Comparison of ENCODE assay signal across 17 cellular contexts in genomic region chr21:18153063-18153462, GRCh38.
A peak's percentile ranks its signal among the peaks of the same experiment; 100 is the strongest.
DNase-seq lines count a peak whose midpoint lies in the region; ATAC-seq, FAIRE-seq and TF ChIP-seq lines count a peak whose summit lies in the region.
"Had no signal": no experiment of that assay in that cellular context is flagged by ENCODE, and none has a peak within 500 bp of the region (broad histone marks: within the 10 kb centered on the region; RNA-seq: fewer than 3 reads in every experiment).

No MANE protein-coding gene starts in this region.

- in situ Hi-C loops in HepG2 (cut with HindIII; ENCODE audit: extremely low pct_ligation_motif_present, low pct_unique_long_range_greater_than_20kb): no loop called here

- CTCF ChIA-PET in HepG2 (lab: Yijun Ruan, JAX; ENCODE audit: low intra/inter-chr PET ratio, low total read pairs): no interaction called here
- CTCF ChIA-PET in endothelial cell of umbilical vein (lab: Charles Lee): interaction anchor here (0.9 to 1.0 kb wide), 2 partner anchors 11 to 112 kb away, joined by 4 to 6 read pairs; no protein-coding TSS in a partner anchor

- H3K4me1 ChIP-seq in right lobe of liver: no peaks in the 10 kb centered on the region
- no peaks in the 10 kb centered on the region for H3K4me1 ChIP-seq in HepG2 (ENCODE audit: insufficient read depth, low read length)
- H3K4me1 ChIP-seq in endothelial cell of umbilical vein (ENCODE audit: control insufficient read depth, extremely low read depth, insufficient read depth, low read length): peaks cover 30% of the 10 kb centered on the region
- H3K4me1 ChIP-seq in uterus: no peaks in the 10 kb centered on the region
- H3K4me1 ChIP-seq: Caco-2 had no signal

- TF ChIP-seq CTCF in right lobe of liver (IDR thresholded peaks at IDR 0.05) (no peak), HepG2 (CRISPR knock-in tag; IDR thresholded peaks at IDR 0.05) (no peak), endothelial cell of umbilical vein (IDR thresholded peaks at IDR 0.05; ENCODE audit: extremely low read depth in 1 of 2, insufficient read depth in 1 of 2, low read depth in 1 of 2, low read length in 2 of 2) (no peak), uterus (IDR thresholded peaks at IDR 0.05) (no peak), GM10266 (IDR thresholded peaks at IDR 0.05; ENCODE audit: control insufficient read depth, insufficient read depth, low read depth, missing control alignments) (no peak)

- no peak for TF ChIP-seq RAD21 in HepG2 (CRISPR knock-in tag; IDR thresholded peaks at IDR 0.05)

- ATAC-seq in right lobe of liver (peak; percentile 28 to 57 (median 35)), HepG2 (no peak)

- H3K9me3 ChIP-seq in right lobe of liver: no peaks in the 10 kb centered on the region
- H3K9me3 ChIP-seq in HepG2 (ENCODE audit: low read length): no peaks in the 10 kb centered on the region
- H3K9me3 ChIP-seq in endothelial cell of umbilical vein (replicated peaks; ENCODE audit: control insufficient read depth, insufficient read depth, low read length): no peaks in the 10 kb centered on the region
- no peaks in the 10 kb centered on the region for H3K9me3 ChIP-seq in uterus
- H3K9me3 ChIP-seq: Caco-2 had no signal

- no peak overlapping the region for H3K4me2 ChIP-seq in HepG2 (ENCODE audit: low read depth, low read length)
- H3K4me2 ChIP-seq in endothelial cell of umbilical vein (ENCODE audit: insufficient read depth, low read length): no peak overlapping the region

- BruUV-seq in HepG2 (replicated peaks; lab: Mats Ljungman, UMichigan) (no TSS peak), endothelial cell of umbilical vein (replicated peaks; lab: Mats Ljungman, UMichigan) (no TSS peak)

- intact Hi-C loops in right lobe of liver (cut with DNase I) (no loop called here), HepG2 (cut with micrococcal nuclease; ENCODE audit: unreplicated experiment) (no loop called here), endothelial cell of umbilical vein (cut with micrococcal nuclease) (no loop called here), uterus (cut with DNase I; ENCODE audit: low total_unique reads) (no loop called here)

- no peak overlapping the region for H2AFZ ChIP-seq in HepG2 (ENCODE audit: low read length)
- H2AFZ ChIP-seq in endothelial cell of umbilical vein (ENCODE audit: low read depth, low read length): no peak overlapping the region

- H4K20me1 ChIP-seq in HepG2 (ENCODE audit: insufficient read depth, low read length) (no peaks in the 10 kb centered on the region), endothelial cell of umbilical vein (replicated peaks; ENCODE audit: control insufficient read depth, extremely low read depth, insufficient read depth, low read length) (no peaks in the 10 kb centered on the region)

- no peaks in the 10 kb centered on the region for H3K27me3 ChIP-seq in right lobe of liver
- H3K27me3 ChIP-seq in HepG2 (ENCODE audit: control insufficient read depth in 1 of 2, insufficient read depth in 2 of 2, low read length in 2 of 2): no peaks in the 10 kb centered on the region
- H3K27me3 ChIP-seq in endothelial cell of umbilical vein (ENCODE audit: control insufficient read depth in 2 of 2, insufficient read depth in 2 of 2, low read length in 2 of 2): no peaks in the 10 kb centered on the region
- no peaks in the 10 kb centered on the region for H3K27me3 ChIP-seq in uterus

- 46% methylated on average over 2 of the region's 2 CpGs for WGBS in right lobe of liver (ENCODE audit: insufficient coverage, low coverage, low lambda C conversion rate, missing lambda C conversion rate)
- WGBS in HepG2 (ENCODE audit: low lambda C conversion rate): 0% methylated on average over 2 of the region's 2 CpGs

- H3K36me3 ChIP-seq in right lobe of liver (no peaks in the 10 kb centered on the region), HepG2 (replicated peaks in 1 of 2; ENCODE audit: control insufficient read depth in 1 of 2, insufficient read depth in 2 of 2, low read length in 2 of 2) (no peaks in the 10 kb centered on the region), endothelial cell of umbilical vein (ENCODE audit: control insufficient read depth in 2 of 2, extremely low read depth in 1 of 2, insufficient read depth in 2 of 2, low read length in 2 of 2) (no peaks in the 10 kb centered on the region), uterus (no peaks in the 10 kb centered on the region)

- POLR2A ChIA-PET in HepG2 (lab: Yijun Ruan, JAX) (no interaction called here), endothelial cell of umbilical vein (lab: Charles Lee) (no interaction called here)

- TF ChIP-seq POLR2A in right lobe of liver (IDR thresholded peaks at IDR 0.05): no peak
- no peak for TF ChIP-seq POLR2A in HepG2 (IDR thresholded peaks at IDR 0.05; ENCODE audit: insufficient read depth in 1 of 2, low read depth in 2 of 2, low read length in 2 of 2)
- TF ChIP-seq POLR2A in endothelial cell of umbilical vein (IDR thresholded peaks at IDR 0.05; ENCODE audit: low read depth, low read length): no peak
- TF ChIP-seq POLR2A in uterus (IDR thresholded peaks at IDR 0.05): no peak

- no peak for DNase-seq in right lobe of liver
- DNase-seq in HepG2 (ENCODE audit: low spot score): no peak
- peak; percentile 25 for DNase-seq in RPMI7951 (ENCODE audit: low read depth)
- DNase-seq in endothelial cell of umbilical vein (ENCODE audit: low read depth, low spot score): peak; percentile 20
- DNase-seq in activated CD8-positive, alpha-beta memory T cell treated with anti-CD3 and anti-CD28 coated beads for 24 hours: no peak
- no peak for DNase-seq in uterus
- no peak for DNase-seq in GM10266 (ENCODE audit: extremely low spot score)
- DNase-seq: AML-193, Caco-2, DMS53, H7, NCI-H146, NCI-H2081, NCI-H510A treated with DMSO at 0.1 percent for 48 hours, SHP77 treated with DMSO at 0.1 percent for 48 hours had no signal

- H3K9me1 ChIP-seq in endothelial cell of umbilical vein (replicated peaks; ENCODE audit: control insufficient read depth, extremely low read depth, insufficient read depth, low read length): no peaks in the 10 kb centered on the region

- H3K9ac ChIP-seq in HepG2 (ENCODE audit: insufficient read depth, low read depth, low read length) (no peak overlapping the region), endothelial cell of umbilical vein (replicated peaks; ENCODE audit: extremely low read depth, insufficient read depth, low read length) (no peak overlapping the region)

- no peak overlapping the region for H3K4me3 ChIP-seq in right lobe of liver
- no peak overlapping the region for H3K4me3 ChIP-seq in HepG2 (replicated peaks in 1 of 3; ENCODE audit: insufficient read depth in 1 of 3, low read depth in 2 of 3, low read length in 3 of 3)
- H3K4me3 ChIP-seq in endothelial cell of umbilical vein (replicated peaks in 1 of 3; ENCODE audit: insufficient read depth in 1 of 3, low read depth in 1 of 3, low read length in 3 of 3): no peak overlapping the region
- H3K4me3 ChIP-seq in uterus: no peak overlapping the region

- FAIRE-seq in HepG2 (lab: Jason Lieb, UNC): no peak
- FAIRE-seq in endothelial cell of umbilical vein (lab: Jason Lieb, UNC): peak; percentile 63
- FAIRE-seq: GM19239, RCC 7860 had no signal

- H3K27ac ChIP-seq in right lobe of liver (no peak overlapping the region), HepG2 (ENCODE audit: extremely low read length, insufficient read depth, low read length) (no peak overlapping the region), endothelial cell of umbilical vein (ENCODE audit: insufficient read depth, low read depth, low read length) (no peak overlapping the region), uterus (no peak overlapping the region)

- no peaks in the 10 kb centered on the region for H3K79me2 ChIP-seq in HepG2 (ENCODE audit: insufficient read depth, low read length)
- H3K79me2 ChIP-seq in endothelial cell of umbilical vein (ENCODE audit: control insufficient read depth, insufficient read depth, low read length): no peaks in the 10 kb centered on the region

- dilution Hi-C loops in endothelial cell of umbilical vein (cut with MboI; ENCODE audit: extremely low pct_ligation_motif_present, low sequenced_read_pairs): no loop called here

- TF ChIP-seq EP300 in HepG2 (IDR thresholded peaks at IDR 0.05; ENCODE audit: low read depth in 2 of 2, low read length in 2 of 2): no peak
- TF ChIP-seq EP300 in HepG2 (CRISPR knock-in tag; IDR thresholded peaks at IDR 0.05; ENCODE audit: borderline replicate concordance): no peak

TF ChIP-seq in HepG2, 621 proteins besides CTCF, POLR2A, EP300 and RAD21 (continues in another document):
- TF ChIP-seq ZNF678 (CRISPR knock-in tag; IDR thresholded peaks at IDR 0.05) (no peak), ELF4 (CRISPR knock-in tag; IDR thresholded peaks at IDR 0.05; ENCODE audit: borderline replicate concordance) (no peak), ZNF724P (CRISPR knock-in tag; IDR thresholded peaks at IDR 0.05; ENCODE audit: borderline replicate concordance) (no peak), LBX2 (CRISPR knock-in tag; IDR thresholded peaks at IDR 0.05; ENCODE audit: borderline replicate concordance) (no peak), NFRKB (IDR thresholded peaks at IDR 0.05) (no peak), KLF11 (CRISPR knock-in tag; IDR thresholded peaks at IDR 0.05) (no peak)

TF ChIP-seq in endothelial cell of umbilical vein, 7 proteins besides CTCF, POLR2A, EP300 and RAD21:
- TF ChIP-seq FOS (IDR thresholded peaks at IDR 0.05; ENCODE audit: borderline replicate concordance, insufficient read depth, low read length) (no peak), JUN (IDR thresholded peaks at IDR 0.05; ENCODE audit: borderline replicate concordance, insufficient read depth, insufficient read length, low read depth) (peak; percentile 34)

Comparison
In these comparisons a context has a peak if more than half of its experiments do, and no peak if none do; other contexts are left out.
1. DNase-seq: peak in RPMI7951 (single experiment) and endothelial cell of umbilical vein (single experiment); none in right lobe of liver (0 of 3), HepG2 (single experiment), activated CD8-positive, alpha-beta memory T cell treated with anti-CD3 and anti-CD28 coated beads for 24 hours (single experiment), uterus (0 of 2) and GM10266 (single experiment).